8 cellular contexts compared by ENCODE assay signal in genomic region chr1:44672254-44672955, GRCh38. TPM values are rescaled to one million over a fixed set of nuclear protein-coding genes. Genes with fewer than 3 reads are reported as not detected.
DNase-seq lines count a peak whose midpoint lies in the region; ATAC-seq, FAIRE-seq and TF ChIP-seq lines count a peak whose summit lies in the region.

No MANE protein-coding gene starts in this region.

- H3K9me3 ChIP-seq in fibroblast of lung (ENCODE audit: control insufficient read depth, insufficient read depth, low read depth, low read length) (no peaks in the 10 kb centered on the region), sigmoid colon (no peaks in the 10 kb centered on the region)

- no peak for TF ChIP-seq CTCF in fibroblast of lung (conservative IDR thresholded peaks at IDR 0.05 in 1 of 2, IDR thresholded peaks at IDR 0.05 in 1 of 2; ENCODE audit: low read depth in 1 of 2, low read length in 2 of 2)
- TF ChIP-seq CTCF in sigmoid colon (IDR thresholded peaks at IDR 0.05), result no peak

- no peaks in the 10 kb centered on the region for H4K20me1 ChIP-seq in fibroblast of lung (ENCODE audit: control insufficient read depth, extremely low read depth, insufficient read depth, low read length)

- no peak for TF ChIP-seq POLR2A in H54 (IDR thresholded peaks at IDR 0.05; ENCODE audit: low read depth, low read length)
- TF ChIP-seq POLR2A in sigmoid colon (IDR thresholded peaks at IDR 0.05), result no peak

- H3K27ac ChIP-seq in fibroblast of lung (ENCODE audit: insufficient read depth, low read length) (no peak overlapping the region), sigmoid colon (peak overlapping the region; percentile 90 to 95 (median 94))

- no peak overlapping the region for H2AFZ ChIP-seq in fibroblast of lung (ENCODE audit: low read length)

- 65 to 85% methylated on average over 13 of the region's 13 CpGs for WGBS in sigmoid colon, 2 donors

- ATAC-seq in HG02870 (IDR thresholded peaks at IDR 0.05; ENCODE audit: unreplicated experiment), result no peak
- no peak for ATAC-seq in HG02840 (IDR thresholded peaks at IDR 0.05; ENCODE audit: low FRiP score, unreplicated experiment)
- no peak for ATAC-seq in HG02973 (IDR thresholded peaks at IDR 0.05; ENCODE audit: unreplicated experiment)

- no peak for TF ChIP-seq EP300 in sigmoid colon (IDR thresholded peaks at IDR 0.05)

- H3K4me1 ChIP-seq in fibroblast of lung (ENCODE audit: control insufficient read depth, extremely low read depth, insufficient read depth, low read length) (peaks cover 13% of the 10 kb centered on the region), sigmoid colon (peaks cover 0 to 31% (median 21%) of the 10 kb centered on the region in 4 donors)

- H3K4me2 ChIP-seq in fibroblast of lung (ENCODE audit: extremely low read depth, insufficient read depth, low read length), result no peak overlapping the region

- H3K79me2 ChIP-seq in fibroblast of lung (ENCODE audit: control insufficient read depth, insufficient read depth, low read length), result no peaks in the 10 kb centered on the region

- no peak overlapping the region for H3K9ac ChIP-seq in fibroblast of lung (ENCODE audit: insufficient read depth, low read length)

- in situ Hi-C loops in SK-MEL-5 (cut with HindIII; ENCODE audit: low pct_unique_long_range_greater_than_20kb, low sequenced_read_pairs), result no loop called here
- in situ Hi-C loops in G401 (cut with HindIII; ENCODE audit: low sequenced_read_pairs), result no loop called here

- H3K4me3 ChIP-seq in fibroblast of lung (replicated peaks in 1 of 4; ENCODE audit: control extremely low read depth in 1 of 4, insufficient read depth in 1 of 4, low read depth in 3 of 4, low read length in 4 of 4) (peak overlapping the region in 1 of 4 experiments; percentile 72), sigmoid colon (no peak overlapping the region)

- FAIRE-seq in H54 (lab: Jason Lieb, UNC), result peak; percentile 90

- intact Hi-C loops in sigmoid colon (cut with DNase I), result no loop called here

- peak; percentile 53 for DNase-seq in H54 (ENCODE audit: insufficient read length, low spot score)
- peak; percentile 94 for DNase-seq in SK-MEL-5 (ENCODE audit: low read depth, low spot score)
- peak; percentile 40 to 91 for DNase-seq in fibroblast of lung (ENCODE audit: low read depth in 2 of 2)
- no peak for DNase-seq in sigmoid colon
- no peak for DNase-seq in G401 (ENCODE audit: low spot score)

- H3K27me3 ChIP-seq in fibroblast of lung (ENCODE audit: control insufficient read depth, insufficient read depth, low read length), result no peaks in the 10 kb centered on the region
- no peaks in the 10 kb centered on the region for H3K27me3 ChIP-seq in sigmoid colon

- H3K36me3 ChIP-seq in fibroblast of lung (ENCODE audit: control insufficient read depth, insufficient read depth, low read length) (no peaks in the 10 kb centered on the region), sigmoid colon (no peaks in the 10 kb centered on the region)

RNA-seq across cellular contexts. Expression of gene TMEM53, which starts 1.9 kb away (rescaled TPM):
- total RNA-seq in SK-MEL-5 (2014; rRNA removed; shearing (Covaris generic)), result 18.0 and 20.0 TPM in 2 replicates
- polyA plus RNA-seq in SK-MEL-5 (2015; cell fraction: cytosol; rRNA removed), result 24.3 and 25.4 TPM in 2 replicates
- 10.3 and 12.4 TPM in 2 replicates for polyA plus RNA-seq in SK-MEL-5 (2015; cell fraction: nucleus; rRNA removed)
- total RNA-seq in fibroblast of lung (5.6 and 8.1 TPM in 2 replicates), sigmoid colon (1 to 10 TPM; 1.7 to 5.6 (median 4.5) TPM)
- polyA plus RNA-seq in fibroblast of lung (11.6 and 12.4 TPM in 2 replicates), sigmoid colon (10 to 100 TPM; 17.1 to 29.7 (median 19.8) TPM)
- polyA plus RNA-seq in fibroblast of lung (2012), result 16.4 and 16.8 TPM in 2 replicates
- polyA minus RNA-seq in fibroblast of lung (ENCODE audit: low replicate concordance), result 15.9 and 37.0 TPM in 2 replicates
- 17.7 and 23.1 TPM in 2 replicates for total RNA-seq in G401 (2014; rRNA removed; shearing (Covaris generic))

RNA-seq across cellular contexts. Expression of gene ARMH1, which starts 2.1 kb away (rescaled TPM):
- total RNA-seq in SK-MEL-5 (2014; rRNA removed; shearing (Covaris generic)), result 0.24 TPM in 1 of 2 replicates, not detected in the other
- not detected in 2 replicates for polyA plus RNA-seq in SK-MEL-5 (2015; cell fraction: cytosol; rRNA removed)
- 0.43 and 5.8 TPM in 2 replicates for polyA plus RNA-seq in SK-MEL-5 (2015; cell fraction: nucleus; rRNA removed)
- 2.3 and 6.4 TPM in 2 replicates for total RNA-seq in fibroblast of lung
- 0.75 and 2.4 TPM in 2 replicates for polyA plus RNA-seq in fibroblast of lung
- 0.27 and 1.0 TPM in 2 replicates for polyA plus RNA-seq in fibroblast of lung (2012)
- not detected in 2 replicates for polyA minus RNA-seq in fibroblast of lung (ENCODE audit: low replicate concordance)
- 1 to 10 TPM in 2 of 4 donors, under 1 TPM in 1, not detected in 1; 0.33 to 1.5 (median 1.1) TPM for total RNA-seq in sigmoid colon
- polyA plus RNA-seq in sigmoid colon, result 10 to 100 TPM in 1 of 3 donors, not detected in 2; 23.0 TPM
- 2.2 TPM in 1 of 2 replicates, not detected in the other for total RNA-seq in G401 (2014; rRNA removed; shearing (Covaris generic))

RNA-seq across cellular contexts. Expression of gene RNU5D-1, which starts 58.6 kb away (rescaled TPM):
- total RNA-seq in SK-MEL-5 (2014; rRNA removed; shearing (Covaris generic)), result not detected in 2 replicates
- polyA plus RNA-seq in SK-MEL-5 (2015; cell fraction: cytosol; rRNA removed), result not detected in 2 replicates
- not detected in 2 replicates for polyA plus RNA-seq in SK-MEL-5 (2015; cell fraction: nucleus; rRNA removed)
- not detected in 2 replicates for total RNA-seq in fibroblast of lung
- not detected in 2 replicates for polyA plus RNA-seq in fibroblast of lung
- not detected in 2 replicates for polyA plus RNA-seq in fibroblast of lung (2012)
- polyA minus RNA-seq in fibroblast of lung (ENCODE audit: low replicate concordance), result under 0.01 TPM in 1 of 2 replicates, not detected in the other
- total RNA-seq in sigmoid colon, result not detected
- polyA plus RNA-seq in sigmoid colon, result not detected
- total RNA-seq in G401 (2014; rRNA removed; shearing (Covaris generic)), result not detected in 2 replicates

Comparison
In these comparisons a context has a peak if more than half of its experiments do, and no peak if none do; other contexts are left out.
1. DNase-seq: peak in H54 (single experiment), SK-MEL-5 (single experiment) and fibroblast of lung (2 of 2); none in sigmoid colon (single experiment) and G401 (single experiment).